In the genomic region with DNA sequence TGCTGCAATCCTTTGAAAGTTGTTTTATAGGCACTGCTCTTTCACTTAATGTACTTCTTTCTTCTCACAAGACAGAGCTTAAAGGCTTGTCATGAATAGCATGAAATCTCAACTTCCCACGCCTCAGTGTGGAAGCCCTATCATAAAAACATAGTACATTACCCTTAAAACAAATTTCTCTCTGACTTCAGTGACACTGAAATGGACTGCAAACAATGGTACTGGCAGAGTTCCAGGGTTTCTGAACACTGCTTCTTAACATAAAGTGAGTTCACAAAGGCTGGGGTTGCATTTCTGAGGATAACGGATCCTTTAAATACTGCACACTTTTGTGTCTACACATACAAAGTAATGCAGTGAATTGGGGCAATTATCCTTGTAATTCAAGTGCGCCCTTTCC, we compare ENCODE assay signal across 18 cellular contexts. TPM values are rescaled to one million over a fixed set of nuclear protein-coding genes. Genes with fewer than 3 reads are reported as not detected.
DNase-seq lines count a peak whose midpoint lies in the region; ATAC-seq and TF ChIP-seq lines count a peak whose summit lies in the region.
"Had no signal": no experiment of that assay in that cellular context is flagged by ENCODE, and none has a peak within 500 bp of the region (broad histone marks: within the 10 kb centered on the region; RNA-seq: fewer than 3 reads in every experiment).

No MANE protein-coding gene starts in this region.

- CTCF ChIA-PET in A673 (lab: Charles Lee): no interaction called here
- CTCF ChIA-PET in activated CD4-positive, alpha-beta memory T cell treated with anti-CD3 and anti-CD28 coated beads for 36 hours (lab: Charles Lee): interaction anchor here (0.6 kb wide), 1 partner anchor 160 kb away, joined by 3 read pairs; no protein-coding TSS in a partner anchor

- WGBS in liver: 50% methylated on average over 3 of the region's 3 CpGs

- no peak overlapping the region for H3K27ac Mint-ChIP-seq in activated CD4-positive, alpha-beta memory T cell treated with anti-CD3 and anti-CD28 coated beads for 36 hours
- H3K27ac Mint-ChIP-seq: GM23338, T-helper 17 cell had no signal

- TF ChIP-seq CTCF in A673 (conservative IDR thresholded peaks at IDR 0.05; ENCODE audit: low read depth, low read length) (no peak), liver (IDR thresholded peaks at IDR 0.05; ENCODE audit: low read depth, low read length, missing input control) (no peak)

- no TSS peak for BruUV-seq in A673 (replicated peaks; lab: Mats Ljungman, UMichigan)

- no peak for ATAC-seq in HG03095 (IDR thresholded peaks at IDR 0.05; ENCODE audit: unreplicated experiment)
- ATAC-seq: GM23338, T-helper 17 cell had no signal

- peaks cover 16% of the 10 kb centered on the region for H3K27me3 Mint-ChIP-seq in activated CD4-positive, alpha-beta memory T cell treated with anti-CD3 and anti-CD28 coated beads for 36 hours

- H3K9ac ChIP-seq in SK-N-MC (ENCODE audit: insufficient read length) (no peak overlapping the region), liver (ENCODE audit: low read depth in 1 of 2, low read length in 2 of 2) (no peak overlapping the region)

- no peaks in the 10 kb centered on the region for H3K36me3 Mint-ChIP-seq in activated CD4-positive, alpha-beta memory T cell treated with anti-CD3 and anti-CD28 coated beads for 36 hours

- H3K4me1 Mint-ChIP-seq in activated CD4-positive, alpha-beta memory T cell treated with anti-CD3 and anti-CD28 coated beads for 36 hours (ENCODE audit: low read depth): no peaks in the 10 kb centered on the region
- H3K4me1 Mint-ChIP-seq: GM23338 had no signal

- H3K4me3 ChIP-seq in A673 (ENCODE audit: low read depth, low read length, poor library complexity, severe bottlenecking) (no peak overlapping the region), SK-N-MC (no peak overlapping the region), liver (ENCODE audit: low read depth in 1 of 3, low read length in 3 of 3) (no peak overlapping the region)
- H3K4me3 ChIP-seq: adrenal gland, GM23338 had no signal

- TF ChIP-seq RAD21 in liver (IDR thresholded peaks at IDR 0.05): peak; percentile 7 to 34

- DNase-seq in A673 (ENCODE audit: low spot score): peak; percentile 76
- peak; percentile 41 for DNase-seq in HuH-7 (ENCODE audit: low spot score)
- peak; percentile 30 for DNase-seq in SK-N-MC (ENCODE audit: low read depth, low spot score)
- DNase-seq in activated CD4-positive, alpha-beta memory T cell treated with anti-CD3 and anti-CD28 coated beads for 36 hours: no peak
- no peak for DNase-seq in NCI-H82 (lab: John Stamatoyannopoulos, UW)
- DNase-seq in UCSD-AML1 (lab: John Stamatoyannopoulos, UW; ENCODE audit: unreplicated experiment): no peak
- DNase-seq: activated CD4-positive, CD25-positive, alpha-beta regulatory T cell; adrenal gland; GF-D8; Kasumi-1; mesendoderm; NCI-H1436; right cardiac atrium; stimulated activated CD4-positive, alpha-beta T cell treated with anti-CD3 and anti-CD28 coated beads, Interleukin-2, amount 100 ng/mL, for 24 hours; T-helper 17 cell had no signal

- H3K27ac ChIP-seq in A673 (ENCODE audit: low read depth, low read length, poor library complexity, severe bottlenecking): peak overlapping the region; percentile 54
- H3K27ac ChIP-seq in SK-N-MC: 0 out of 2 replicates have a peak overlapping the region, but pooled peaks have one; percentile 3
- no peak overlapping the region for H3K27ac ChIP-seq in liver (ENCODE audit: low read depth in 1 of 2, low read length in 2 of 2)
- H3K27ac ChIP-seq: adrenal gland had no signal

- intact Hi-C loops in A673 (cut with micrococcal nuclease; ENCODE audit: unreplicated experiment): no loop called here
- intact Hi-C loops in activated CD4-positive, alpha-beta memory T cell treated with anti-CD3 and anti-CD28 coated beads for 36 hours (cut with micrococcal nuclease): no loop called here

- POLR2A ChIA-PET in A673 (lab: Charles Lee; ENCODE audit: low non-redundant PET): no interaction called here
- POLR2A ChIA-PET in activated CD4-positive, alpha-beta memory T cell treated with anti-CD3 and anti-CD28 coated beads for 36 hours (lab: Charles Lee): no interaction called here

- no peaks in the 10 kb centered on the region for H3K9me3 Mint-ChIP-seq in activated CD4-positive, alpha-beta memory T cell treated with anti-CD3 and anti-CD28 coated beads for 36 hours
- H3K9me3 Mint-ChIP-seq: GM23338 had no signal

- no peak overlapping the region for H3K4me3 Mint-ChIP-seq in activated CD4-positive, alpha-beta memory T cell treated with anti-CD3 and anti-CD28 coated beads for 36 hours
- H3K4me3 Mint-ChIP-seq: GM23338, T-helper 17 cell had no signal

- H3K27me3 ChIP-seq in A673 (replicated peaks; ENCODE audit: insufficient read depth, low read depth, low read length, poor library complexity) (no peaks in the 10 kb centered on the region), liver (ENCODE audit: control insufficient read depth in 4 of 4, insufficient read depth in 4 of 4, low read length in 3 of 4) (no peaks in the 10 kb centered on the region)

- H3K9me3 ChIP-seq in A673 (ENCODE audit: low read depth, low read length, poor library complexity, severe bottlenecking) (no peaks in the 10 kb centered on the region), SK-N-MC (ENCODE audit: low read depth, low read length) (no peaks in the 10 kb centered on the region), liver (ENCODE audit: control insufficient read depth in 4 of 4, low read length in 3 of 4) (no peaks in the 10 kb centered on the region)
- H3K9me3 ChIP-seq: adrenal gland had no signal

- H3K36me3 ChIP-seq in A673 (ENCODE audit: insufficient read depth, low read length, poor library complexity, severe bottlenecking): no peaks in the 10 kb centered on the region
- H3K36me3 ChIP-seq in SK-N-MC (ENCODE audit: insufficient read depth, low read length): no peaks in the 10 kb centered on the region
- no peaks in the 10 kb centered on the region for H3K36me3 ChIP-seq in liver (ENCODE audit: control insufficient read depth in 4 of 4, insufficient read depth in 3 of 4, low read depth in 1 of 4, low read length in 3 of 4)
- H3K36me3 ChIP-seq: adrenal gland had no signal

- H3K4me1 ChIP-seq in A673 (ENCODE audit: insufficient read depth, low read length, poor library complexity, severe bottlenecking) (peaks cover 18% of the 10 kb centered on the region), liver (ENCODE audit: control insufficient read depth in 4 of 4, insufficient read depth in 4 of 4, low read length in 3 of 4) (peaks cover 1 to 30% (median 12%) of the 10 kb centered on the region in 4 donors)
- H3K4me1 ChIP-seq: adrenal gland had no signal

TF ChIP-seq in liver, 16 proteins besides CTCF, POLR2A, EP300 and RAD21:
- no peak for TF ChIP-seq YY1 (IDR thresholded peaks at IDR 0.05)
- no peak for TF ChIP-seq FOXA2 (IDR thresholded peaks at IDR 0.05)
- peak in 1 of 2 donors; percentile 33 for TF ChIP-seq RXRA (IDR thresholded peaks at IDR 0.05)
- TF ChIP-seq HNF4A (conservative IDR thresholded peaks at IDR 0.05): peak; percentile 3 to 26
- peak; percentile 24 for TF ChIP-seq SP1 (IDR thresholded peaks at IDR 0.05)
- TF ChIP-seq NR2F2 (IDR thresholded peaks at IDR 0.05): peak; percentile 19

RNA-seq across cellular contexts. Expression of a gene that starts 32.3 kb away (rescaled TPM):
- total RNA-seq in A673 (2021): 4.1 and 4.5 TPM in 2 replicates
- total RNA-seq in liver: 10 to 100 TPM in 1 of 2 donors, 1 to 10 TPM in 1; 6.8 to 11.9 TPM
- 1 to 10 TPM; 3.0 to 3.5 TPM for polyA plus RNA-seq in liver
- 1 to 10 TPM; 5.0 to 6.7 TPM for total RNA-seq in activated CD4-positive, alpha-beta memory T cell treated with anti-CD3 and anti-CD28 coated beads for 36 hours

Comparison
In these comparisons a context has a peak if more than half of its experiments do, and no peak if none do; other contexts are left out.
1. DNase-seq: peak in A673 (single experiment), HuH-7 (single experiment) and SK-N-MC (single experiment); none in activated CD4-positive, alpha-beta memory T cell treated with anti-CD3 and anti-CD28 coated beads for 36 hours (single experiment), NCI-H82 (single experiment) and UCSD-AML1 (single experiment).
2. H3K27ac ChIP-seq: peak in A673 (single experiment) and SK-N-MC (single experiment); none in liver (0 of 2).